ENCODE assay signal across 20 cellular contexts in the genomic region with DNA sequence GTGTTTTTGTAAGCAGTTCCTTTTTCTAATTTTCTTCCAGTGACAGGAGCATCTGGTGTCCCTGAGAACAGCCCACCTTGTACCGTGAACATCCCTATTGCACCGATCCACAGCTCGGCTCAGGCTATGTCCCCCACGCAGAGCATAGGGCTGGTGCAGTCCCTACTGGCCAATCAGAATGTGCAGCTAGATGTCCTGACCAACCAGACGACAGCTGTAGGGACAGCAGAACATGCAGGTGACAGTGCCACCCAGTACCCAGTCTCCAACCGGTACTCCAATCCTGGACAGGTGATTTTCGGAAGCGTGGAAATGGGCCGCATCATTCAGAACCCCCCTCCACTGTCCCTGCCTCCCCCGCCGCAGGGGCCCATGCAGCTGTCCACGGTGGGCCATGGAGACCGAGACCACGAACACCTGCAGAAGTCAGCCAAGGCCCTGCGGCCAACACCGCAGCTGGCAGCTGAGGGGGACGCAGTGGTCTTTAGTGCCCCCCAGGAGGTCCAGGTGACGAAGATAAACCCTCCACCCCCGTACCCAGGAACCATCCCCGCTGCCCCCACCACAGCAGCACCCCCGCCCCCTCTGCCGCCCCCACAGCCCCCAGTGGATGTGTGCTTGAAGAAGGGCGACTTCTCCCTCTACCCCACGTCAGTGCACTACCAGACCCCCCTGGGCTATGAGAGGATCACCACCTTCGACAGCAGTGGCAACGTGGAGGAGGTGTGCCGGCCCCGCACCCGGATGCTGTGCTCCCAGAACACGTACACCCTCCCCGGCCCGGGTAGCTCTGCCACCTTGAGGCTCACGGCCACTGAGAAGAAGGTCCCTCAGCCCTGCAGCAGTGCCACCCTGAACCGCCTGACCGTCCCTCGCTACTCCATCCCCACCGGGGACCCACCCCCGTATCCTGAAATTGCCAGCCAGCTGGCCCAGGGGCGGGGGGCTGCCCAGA. TPM values are rescaled to one million over a fixed set of nuclear protein-coding genes. Genes with fewer than 3 reads are reported as not detected.
A peak's percentile ranks its signal among the peaks of the same experiment; 100 is the strongest.
DNase-seq lines count a peak whose midpoint lies in the region; ATAC-seq, FAIRE-seq and TF ChIP-seq lines count a peak whose summit lies in the region.
"Had no signal": no experiment of that assay in that cellular context is flagged by ENCODE, and none has a peak within 500 bp of the region (broad histone marks: within the 10 kb centered on the region; RNA-seq: fewer than 3 reads in every experiment).

No MANE protein-coding gene starts in this region.

- H3K9me3 Mint-ChIP-seq in H9: no peaks in the 10 kb centered on the region
- H3K9me3 Mint-ChIP-seq: CD8-positive, alpha-beta memory T cell had no signal

- H3K4me1 Mint-ChIP-seq in H9: peaks cover 12 to 15% of the 10 kb centered on the region in 2 experiments
- H3K4me1 Mint-ChIP-seq: CD8-positive, alpha-beta memory T cell had no signal

- no peak overlapping the region for H3K18ac ChIP-seq in H9 (ENCODE audit: insufficient read length, low read depth, low read length)

- H2BK20ac ChIP-seq in H9 (ENCODE audit: low read depth, low read length, poor library complexity, severe bottlenecking): no peak overlapping the region

- in situ Hi-C loops in K562 (cut with MboI): no loop called here

- ATAC-seq in K562 (no peak), gastroesophageal sphincter (peak; percentile 16), sciatic nerve (peak; percentile 22), GM21528 (IDR thresholded peaks at IDR 0.05; ENCODE audit: low FRiP score, unreplicated experiment) (no peak), mucosa of descending colon (no peak)
- ATAC-seq: Right ventricle myocardium inferior had no signal

- TF ChIP-seq RAD21 in K562 (CRISPR knock-in tag; conservative IDR thresholded peaks at IDR 0.05 in 1 of 2, IDR thresholded peaks at IDR 0.05 in 1 of 2): no peak

- POLR2A ChIA-PET in K562 (lab: Yijun Ruan, JAX): interaction anchor here (0.6 to 1.1 kb wide), 2 partner anchors 10 to 534 kb away, joined by 3 read pairs; no protein-coding TSS in a partner anchor

- intact Hi-C loops in K562 (cut with micrococcal nuclease): no loop called here
- intact Hi-C loops in sciatic nerve (cut with DNase I): no loop called here
- intact Hi-C loops in mucosa of descending colon (cut with DNase I, micrococcal nuclease): no loop called here

- H3K4me1 ChIP-seq in H9 (ENCODE audit: insufficient read depth, low read length) (no peaks in the 10 kb centered on the region), K562 (replicated peaks in 1 of 2; ENCODE audit: control insufficient read depth in 2 of 2, insufficient read depth in 2 of 2, low read length in 2 of 2) (peaks cover 0 to 4% of the 10 kb centered on the region in 2 experiments; a peak in 2 of 5 replicates), gastroesophageal sphincter (no peaks in the 10 kb centered on the region), mucosa of descending colon (ENCODE audit: low read depth) (no peaks in the 10 kb centered on the region)
- no peaks in the 10 kb centered on the region for H3K4me1 ChIP-seq in effector memory CD4-positive, alpha-beta T cell (ENCODE audit: control insufficient read depth, insufficient read depth, low read length, poor library complexity, severe bottlenecking)

- no peak overlapping the region for H3K14ac ChIP-seq in H9 (ENCODE audit: insufficient read depth, low read length)

- no peak overlapping the region for H2BK5ac ChIP-seq in H9 (ENCODE audit: insufficient read length, low read length)

- no peak overlapping the region for H4K5ac ChIP-seq in H9 (ENCODE audit: insufficient read length, low read depth, low read length)

- TF ChIP-seq CTCF in H9 (conservative IDR thresholded peaks at IDR 0.05) (no peak), K562 (IDR thresholded peaks at IDR 0.05 in 2 of 3, conservative IDR thresholded peaks at IDR 0.05 in 1 of 3; ENCODE audit: insufficient read depth in 2 of 3, low read depth in 1 of 3, low read length in 3 of 3) (no peak), gastroesophageal sphincter (IDR thresholded peaks at IDR 0.05) (no peak), mucosa of descending colon (IDR thresholded peaks at IDR 0.05) (no peak)

- H3T11ph ChIP-seq in H9 (ENCODE audit: low read length): no peak overlapping the region

- no peak overlapping the region for H3K23ac ChIP-seq in H9 (ENCODE audit: insufficient read length, low read depth, low read length)

- H3K4me3 ChIP-seq in K562 (no peak overlapping the region), gastroesophageal sphincter (no peak overlapping the region), mucosa of descending colon (no peak overlapping the region)
- no peak overlapping the region for H3K4me3 ChIP-seq in effector memory CD4-positive, alpha-beta T cell (ENCODE audit: insufficient read depth, low read depth, low read length, poor library complexity, severe bottlenecking)
- H3K4me3 ChIP-seq: SJSA1 had no signal

- peaks cover 9 to 48% (median 34%) of the 10 kb centered on the region in 3 experiments for H3K36me3 Mint-ChIP-seq in H9 (ENCODE audit: insufficient read depth in 1 of 3, low read depth in 3 of 3)

- no peaks in the 10 kb centered on the region for H3K27me3 Mint-ChIP-seq in H9 (ENCODE audit: low read depth)
- H3K27me3 Mint-ChIP-seq: CD8-positive, alpha-beta memory T cell had no signal

- no peaks in the 10 kb centered on the region for H3K23me2 ChIP-seq in H9 (ENCODE audit: insufficient read length, low read depth, low read length, poor library complexity, severe bottlenecking)

- no peak overlapping the region for H3K4me2 ChIP-seq in H9 (ENCODE audit: insufficient read depth, insufficient read length, low read length)
- no peak overlapping the region for H3K4me2 ChIP-seq in K562 (ENCODE audit: insufficient read depth, low read length)
- H3K4me2 ChIP-seq: KMS-11 had no signal

- no peaks in the 10 kb centered on the region for H4K20me1 ChIP-seq in H9 (ENCODE audit: control insufficient read depth, insufficient read depth, insufficient read length)
- H4K20me1 ChIP-seq in K562 (replicated peaks; ENCODE audit: control insufficient read depth, insufficient read depth, low read length): no peaks in the 10 kb centered on the region

- H3K27ac Mint-ChIP-seq in H9: no peak overlapping the region
- H3K27ac Mint-ChIP-seq: CD8-positive, alpha-beta memory T cell had no signal

- no peak overlapping the region for H4K8ac ChIP-seq in H9 (replicated peaks; ENCODE audit: insufficient read length, low read depth, low read length)

- H2AK5ac ChIP-seq in H9 (ENCODE audit: insufficient read length, low read length): no peak overlapping the region

- H3K4ac ChIP-seq in H9 (ENCODE audit: low read depth, low read length): no peak overlapping the region

- H3K79me1 ChIP-seq in H9 (ENCODE audit: insufficient read depth, low read depth, low read length, poor library complexity, severe bottlenecking): no peaks in the 10 kb centered on the region

- H4K91ac ChIP-seq in H9 (ENCODE audit: insufficient read length, low read depth, low read length): no peak overlapping the region

- H3K79me2 ChIP-seq in H9 (ENCODE audit: insufficient read depth, low read length): no peaks in the 10 kb centered on the region
- H3K79me2 ChIP-seq in K562 (ENCODE audit: control insufficient read depth, insufficient read depth, low read length): no peaks in the 10 kb centered on the region

- H3K36me3 ChIP-seq in K562 (ENCODE audit: control insufficient read depth, insufficient read depth, low read length) (peaks cover 30% of the 10 kb centered on the region), gastroesophageal sphincter (peaks cover 0 to 84% of the 10 kb centered on the region in 2 donors), mucosa of descending colon (ENCODE audit: low read depth) (no peaks in the 10 kb centered on the region)
- peaks cover 6% of the 10 kb centered on the region for H3K36me3 ChIP-seq in effector memory CD4-positive, alpha-beta T cell (ENCODE audit: control insufficient read depth, insufficient read depth, low read length)

- BruUV-seq in K562 (replicated peaks; lab: Mats Ljungman, UMichigan): no TSS peak

- CTCF ChIA-PET in K562 (lab: Yijun Ruan, JAX; ENCODE audit: low intra/inter-chr PET ratio): no interaction called here

- H3K27ac ChIP-seq in H9 (ENCODE audit: insufficient read length, low read depth, low read length) (no peak overlapping the region), K562 (ENCODE audit: extremely low read depth, low read depth, low read length) (no peak overlapping the region), gastroesophageal sphincter (no peak overlapping the region)
- no peak overlapping the region for H3K27ac ChIP-seq in effector memory CD4-positive, alpha-beta T cell (ENCODE audit: insufficient read depth, low read length, poor library complexity, severe bottlenecking)
- H3K27ac ChIP-seq: KMS-11, SJSA1 had no signal

- no peaks in the 10 kb centered on the region for H3K27me3 ChIP-seq in H9 (ENCODE audit: insufficient read depth, low read length)
- no peaks in the 10 kb centered on the region for H3K27me3 ChIP-seq in K562 (ENCODE audit: control insufficient read depth in 2 of 2, insufficient read depth in 2 of 2, low read length in 2 of 2)
- H3K27me3 ChIP-seq in gastroesophageal sphincter: no peaks in the 10 kb centered on the region
- no peaks in the 10 kb centered on the region for H3K27me3 ChIP-seq in effector memory CD4-positive, alpha-beta T cell (replicated peaks; ENCODE audit: control insufficient read depth, insufficient read depth, low read length, poor library complexity, severe bottlenecking)
- H3K27me3 ChIP-seq: SJSA1 had no signal

- no peak overlapping the region for H2BK12ac ChIP-seq in H9 (ENCODE audit: insufficient read length, low read depth, low read length)

- FAIRE-seq in K562 (lab: Jason Lieb, UNC): no peak
- FAIRE-seq: GM19239 had no signal

- DNase-seq in H9: peak; percentile 25
- no peak for DNase-seq in K562 (ENCODE audit: extremely low read depth in 1 of 4, low spot score in 3 of 4)
- DNase-seq in sciatic nerve (ENCODE audit: low spot score): no peak
- no peak for DNase-seq in NCI-H446 treated with DMSO at 0.1 percent for 48 hours (lab: John Stamatoyannopoulos, UW)
- DNase-seq in effector memory CD4-positive, alpha-beta T cell: no peak
- DNase-seq in mucosa of descending colon: no peak
- DNase-seq: AML-193; CD8-positive, alpha-beta memory T cell; GDM1; NCI-H1105; NCI-H146; NCI-H2029 treated with DMSO at 0.1 percent for 48 hours; NCI-H2171 treated with DMSO at 0.1 percent for 48 hours; OCI-M1 had no signal

- no peak overlapping the region for H2BK120ac ChIP-seq in H9 (ENCODE audit: low read depth, low read length, poor library complexity, severe bottlenecking)

- H3K56ac ChIP-seq in H9 (ENCODE audit: insufficient read length, low read depth, low read length): no peak overlapping the region

- H3K9me1 ChIP-seq in K562 (ENCODE audit: control insufficient read depth, insufficient read depth, low read length): no peaks in the 10 kb centered on the region

- TF ChIP-seq EP300 in K562 (IDR thresholded peaks at IDR 0.05; ENCODE audit: low read length): no peak
- TF ChIP-seq EP300 in gastroesophageal sphincter (IDR thresholded peaks at IDR 0.05): no peak

- H2BK15ac ChIP-seq in H9 (ENCODE audit: low read depth, low read length): no peak overlapping the region

- no peak overlapping the region for H3K4me3 Mint-ChIP-seq in H9
- H3K4me3 Mint-ChIP-seq: CD8-positive, alpha-beta memory T cell had no signal

- H3K9ac ChIP-seq in H9 (ENCODE audit: extremely low read depth, insufficient read length, low read length) (no peak overlapping the region), K562 (ENCODE audit: insufficient read depth in 1 of 2, low read depth in 2 of 2, low read length in 2 of 2) (no peak overlapping the region; a peak in 1 of 4 replicates)
- H3K9ac ChIP-seq: KMS-11 had no signal

- no CpG with 5 or more reads among the region's 39 CpGs for WGBS in H9 (ENCODE audit: extremely low coverage, insufficient read length, low lambda C conversion rate)
- 92% methylated on average over 32 of the region's 39 CpGs for WGBS in K562 (ENCODE audit: insufficient coverage, low coverage, missing lambda C conversion rate)
- no CpG with 5 or more reads among the region's 39 CpGs for WGBS in gastroesophageal sphincter (ENCODE audit: low coverage in 1 of 2), 2 donors

- H2AFZ ChIP-seq in H9 (ENCODE audit: low read length) (no peak overlapping the region), K562 (ENCODE audit: low read depth, low read length) (no peak overlapping the region)

- H3K9me3 ChIP-seq in H9 (ENCODE audit: control insufficient read depth, low read depth, low read length) (no peaks in the 10 kb centered on the region), K562 (replicated peaks; ENCODE audit: control insufficient read depth, insufficient read depth, low read depth, low read length) (no peaks in the 10 kb centered on the region), gastroesophageal sphincter (no peaks in the 10 kb centered on the region), mucosa of descending colon (no peaks in the 10 kb centered on the region)
- H3K9me3 ChIP-seq in effector memory CD4-positive, alpha-beta T cell (ENCODE audit: control insufficient read depth, low read length): no peaks in the 10 kb centered on the region
- H3K9me3 ChIP-seq: SJSA1 had no signal

- no peak for TF ChIP-seq POLR2A in K562 (conservative IDR thresholded peaks at IDR 0.05)
- TF ChIP-seq POLR2A in gastroesophageal sphincter (IDR thresholded peaks at IDR 0.05): no peak

RNA-seq across cellular contexts. Expression of gene TMEM181, which starts 58.0 kb away (rescaled TPM):
- 23.7 and 24.4 TPM in 2 replicates for total RNA-seq in H9 (2021)
- 36.6 and 77.1 TPM in 2 replicates for total RNA-seq in K562 (2011; cell fraction: chromatin; rRNA removed; ENCODE audit: low replicate concordance)
- total RNA-seq in K562 (2011; cell fraction: nucleolus; rRNA removed): 21.0 and 25.4 TPM in 2 replicates
- 41.9 and 56.9 TPM in 2 replicates for total RNA-seq in K562 (2011; cell fraction: nucleoplasm; rRNA removed)
- total RNA-seq in K562 (2014; rRNA removed): 10.9 and 14.8 TPM in 2 replicates
- total RNA-seq in K562 (2014; rRNA removed; fragmentation: Illumina TruSeq; extraction: Trizol): 26.0 and 27.2 TPM in 2 replicates
- 23.0 and 24.3 TPM in 2 replicates for total RNA-seq in K562 (2015; rRNA removed; fragmentation: Illumina TruSeq; extraction: Trizol)
- 17.3 and 19.2 TPM in 2 replicates for total RNA-seq in K562 (2021)
- 23.6 and 26.0 TPM in 2 replicates for polyA plus RNA-seq in K562 (2011; rRNA removed)
- polyA plus RNA-seq in K562 (2011; cell fraction: cytosol; rRNA removed): 8.5 and 15.4 TPM in 2 replicates
- polyA plus RNA-seq in K562 (2011; cell fraction: nucleus; rRNA removed): 19.9 and 23.7 TPM in 2 replicates
- 14.1 and 17.3 TPM in 2 replicates for polyA plus RNA-seq in K562 (2012)
- 19.0 and 22.6 TPM in 2 replicates for polyA plus RNA-seq in K562 (2014; fragmentation: Illumina TruSeq; extraction: Trizol)
- 1 to 10 TPM; 5.6 to 7.6 TPM for polyA plus RNA-seq in K562 (2014; fragmentation: Nextera tagmentation; extraction: Ambion mirVana)
- 19.9 and 22.0 TPM in 2 replicates for polyA plus RNA-seq in K562 (2014; rRNA removed)
- 30.4 and 31.4 TPM in 2 replicates for polyA minus RNA-seq in K562 (2011; rRNA and poly(A)+ RNA removed)
- 15.7 TPM in 2 replicates for polyA minus RNA-seq in K562 (2011; cell fraction: cytosol; rRNA and poly(A)+ RNA removed)
- polyA minus RNA-seq in K562 (2011; cell fraction: nucleus; rRNA and poly(A)+ RNA removed): 9.8 and 14.0 TPM in 2 replicates
- total RNA-seq in gastroesophageal sphincter: 10 to 100 TPM; 26.8 to 38.3 (median 29.3) TPM
- total RNA-seq in sciatic nerve: 18.4 TPM
- 10 to 100 TPM; 35.7 to 47.8 (median 39.4) TPM for total RNA-seq in mucosa of descending colon

Comparison
In these comparisons a context has a peak if more than half of its experiments do, and no peak if none do; other contexts are left out.
1. ATAC-seq: peak in gastroesophageal sphincter (single experiment) and sciatic nerve (single experiment); none in K562 (single experiment), GM21528 (single experiment) and mucosa of descending colon (single experiment).